In the genomic region with DNA sequence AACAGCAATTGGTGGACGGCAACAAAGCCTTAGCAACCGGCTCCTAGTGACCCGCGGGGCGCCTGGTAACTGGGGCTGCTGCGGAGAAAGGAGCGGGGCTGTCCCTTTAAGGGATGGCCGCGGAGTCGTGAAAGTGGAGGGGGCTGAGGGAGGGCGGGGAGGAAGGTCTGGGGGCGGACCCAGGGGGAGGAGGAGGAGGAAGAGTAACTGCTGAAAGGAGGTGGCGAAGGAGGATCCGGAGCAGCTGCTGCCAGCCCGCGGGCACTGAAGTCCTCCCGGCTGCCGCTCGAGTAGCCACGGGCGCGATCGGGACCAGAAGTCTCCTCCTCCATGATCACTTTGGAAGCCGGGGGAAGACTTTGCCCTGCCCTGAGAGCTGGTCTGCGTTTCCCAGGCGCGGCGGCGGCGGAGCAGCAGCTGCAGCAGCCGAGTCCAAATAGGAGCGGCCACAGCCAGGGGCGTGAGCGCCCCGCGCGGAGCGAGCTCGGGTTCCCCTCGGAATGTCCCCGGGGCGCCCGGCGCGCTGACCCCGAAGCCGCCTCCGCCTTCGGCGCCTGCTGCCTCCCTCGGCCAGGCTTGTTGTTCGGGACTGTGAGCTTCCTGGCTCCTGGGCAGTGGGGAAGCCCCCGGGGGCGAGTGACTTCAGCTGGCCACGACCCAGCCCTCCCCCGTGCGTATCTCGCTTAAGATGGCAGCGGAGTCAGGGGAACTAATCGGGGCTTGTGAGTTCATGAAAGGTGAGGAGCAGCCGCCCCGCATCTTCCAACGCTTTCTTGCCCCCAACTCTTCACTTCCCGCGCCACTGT, we compare ENCODE assay signal across 1 cellular context.
TF ChIP-seq lines count a peak whose summit lies in the region.

A gene with protein sequence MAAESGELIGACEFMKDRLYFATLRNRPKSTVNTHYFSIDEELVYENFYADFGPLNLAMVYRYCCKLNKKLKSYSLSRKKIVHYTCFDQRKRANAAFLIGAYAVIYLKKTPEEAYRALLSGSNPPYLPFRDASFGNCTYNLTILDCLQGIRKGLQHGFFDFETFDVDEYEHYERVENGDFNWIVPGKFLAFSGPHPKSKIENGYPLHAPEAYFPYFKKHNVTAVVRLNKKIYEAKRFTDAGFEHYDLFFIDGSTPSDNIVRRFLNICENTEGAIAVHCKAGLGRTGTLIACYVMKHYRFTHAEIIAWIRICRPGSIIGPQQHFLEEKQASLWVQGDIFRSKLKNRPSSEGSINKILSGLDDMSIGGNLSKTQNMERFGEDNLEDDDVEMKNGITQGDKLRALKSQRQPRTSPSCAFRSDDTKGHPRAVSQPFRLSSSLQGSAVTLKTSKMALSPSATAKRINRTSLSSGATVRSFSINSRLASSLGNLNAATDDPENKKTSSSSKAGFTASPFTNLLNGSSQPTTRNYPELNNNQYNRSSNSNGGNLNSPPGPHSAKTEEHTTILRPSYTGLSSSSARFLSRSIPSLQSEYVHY (plus strand): TSS at position 240 of the 806 bp plus-strand sequence. CDS start 449 bp downstream, at position 689.

TF ChIP-seq in WTC11, 78 proteins besides CTCF, POLR2A, EP300 and RAD21 (continued from another document and continues in another):
- TF ChIP-seq, protein P1, sequence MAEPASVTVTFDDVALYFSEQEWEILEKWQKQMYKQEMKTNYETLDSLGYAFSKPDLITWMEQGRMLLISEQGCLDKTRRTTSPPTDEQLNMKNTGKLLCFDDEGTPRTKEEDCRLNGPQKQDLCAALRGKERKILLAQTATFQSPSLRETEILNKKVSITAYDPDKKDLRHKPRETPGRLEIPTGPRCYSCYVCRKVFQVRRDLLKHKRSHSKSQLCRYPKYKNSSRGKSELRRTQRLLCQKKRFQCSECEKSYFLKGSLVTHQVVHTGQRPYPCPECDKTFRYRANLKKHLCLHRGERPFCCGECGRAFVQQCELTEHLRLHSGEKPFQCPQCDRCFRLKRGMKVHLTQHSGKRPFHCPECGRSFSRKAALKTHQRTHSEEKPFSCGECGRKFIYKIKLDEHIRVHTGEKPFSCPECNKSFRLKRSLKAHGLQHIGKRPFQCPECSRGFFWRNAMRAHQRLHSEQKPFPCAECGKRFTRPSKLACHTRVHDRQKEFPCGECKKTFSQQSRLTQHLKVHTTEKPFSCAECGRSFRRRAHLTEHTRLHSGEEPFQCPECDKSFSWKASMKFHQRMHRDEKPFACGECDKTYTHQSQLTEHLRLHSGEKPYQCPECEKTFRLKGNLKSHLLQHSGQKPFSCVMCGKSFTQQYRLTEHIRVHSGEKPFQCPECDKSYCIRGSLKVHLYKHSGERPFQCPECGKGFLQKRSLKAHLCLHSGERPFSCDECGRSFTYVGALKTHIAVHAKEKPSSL (CRISPR knock-in tag; conservative IDR thresholded peaks at IDR 0.05) = no peak
- TF ChIP-seq, protein P2, sequence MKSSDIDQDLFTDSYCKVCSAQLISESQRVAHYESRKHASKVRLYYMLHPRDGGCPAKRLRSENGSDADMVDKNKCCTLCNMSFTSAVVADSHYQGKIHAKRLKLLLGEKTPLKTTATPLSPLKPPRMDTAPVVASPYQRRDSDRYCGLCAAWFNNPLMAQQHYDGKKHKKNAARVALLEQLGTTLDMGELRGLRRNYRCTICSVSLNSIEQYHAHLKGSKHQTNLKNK (CRISPR knock-in tag; IDR thresholded peaks at IDR 0.05) = no peak
- TF ChIP-seq ZNF263 (CRISPR knock-in tag; IDR thresholded peaks at IDR 0.05; ENCODE audit: low read depth) (peak; percentile 84; the same call in 1 of the 2 replicates), CREB1 (CRISPR knock-in tag; IDR thresholded peaks at IDR 0.05) (no peak), MXD4 (CRISPR knock-in tag; IDR thresholded peaks at IDR 0.05; ENCODE audit: borderline replicate concordance) (no peak), ZNF396 (CRISPR knock-in tag; IDR thresholded peaks at IDR 0.05; ENCODE audit: borderline replicate concordance) (no peak), HMGA2 (CRISPR knock-in tag; IDR thresholded peaks at IDR 0.05) (no peak), JUN (CRISPR knock-in tag; IDR thresholded peaks at IDR 0.05) (0 out of 2 replicates have a peak, but pooled peaks have one; percentile 24), RORB (CRISPR knock-in tag; IDR thresholded peaks at IDR 0.05) (no peak), NR2C2 (CRISPR knock-in tag; IDR thresholded peaks at IDR 0.05) (no peak), EMX1 (CRISPR knock-in tag; IDR thresholded peaks at IDR 0.05) (no peak), IRF2 (CRISPR knock-in tag; IDR thresholded peaks at IDR 0.05; ENCODE audit: borderline replicate concordance, low read depth) (no peak), PRRX2 (CRISPR knock-in tag; IDR thresholded peaks at IDR 0.05) (no peak), NR3C1 (CRISPR knock-in tag; conservative IDR thresholded peaks at IDR 0.05; ENCODE audit: low read depth) (no peak), NR1H2 (CRISPR knock-in tag; IDR thresholded peaks at IDR 0.05) (no peak), KAT7 (CRISPR knock-in tag; IDR thresholded peaks at IDR 0.05; ENCODE audit: borderline replicate concordance) (no peak; the same call in 1 of the 2 replicates), TCF7 (CRISPR knock-in tag; IDR thresholded peaks at IDR 0.05; ENCODE audit: low read depth) (no peak), ZNF232 (CRISPR knock-in tag; IDR thresholded peaks at IDR 0.05) (no peak), NFYB (CRISPR knock-in tag; conservative IDR thresholded peaks at IDR 0.05; ENCODE audit: low read depth) (no peak), GRHL2 (CRISPR knock-in tag; IDR thresholded peaks at IDR 0.05; ENCODE audit: insufficient replicate concordance, severe bottlenecking) (no peak), RELA (CRISPR knock-in tag; IDR thresholded peaks at IDR 0.05; ENCODE audit: borderline replicate concordance) (no peak), ETV6 (CRISPR knock-in tag; IDR thresholded peaks at IDR 0.05) (peak; percentile 54)
- TF ChIP-seq, protein P3, sequence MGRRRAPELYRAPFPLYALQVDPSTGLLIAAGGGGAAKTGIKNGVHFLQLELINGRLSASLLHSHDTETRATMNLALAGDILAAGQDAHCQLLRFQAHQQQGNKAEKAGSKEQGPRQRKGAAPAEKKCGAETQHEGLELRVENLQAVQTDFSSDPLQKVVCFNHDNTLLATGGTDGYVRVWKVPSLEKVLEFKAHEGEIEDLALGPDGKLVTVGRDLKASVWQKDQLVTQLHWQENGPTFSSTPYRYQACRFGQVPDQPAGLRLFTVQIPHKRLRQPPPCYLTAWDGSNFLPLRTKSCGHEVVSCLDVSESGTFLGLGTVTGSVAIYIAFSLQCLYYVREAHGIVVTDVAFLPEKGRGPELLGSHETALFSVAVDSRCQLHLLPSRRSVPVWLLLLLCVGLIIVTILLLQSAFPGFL (CRISPR knock-in tag; IDR thresholded peaks at IDR 0.05; ENCODE audit: borderline replicate concordance) = no peak
- TF ChIP-seq, protein P4, sequence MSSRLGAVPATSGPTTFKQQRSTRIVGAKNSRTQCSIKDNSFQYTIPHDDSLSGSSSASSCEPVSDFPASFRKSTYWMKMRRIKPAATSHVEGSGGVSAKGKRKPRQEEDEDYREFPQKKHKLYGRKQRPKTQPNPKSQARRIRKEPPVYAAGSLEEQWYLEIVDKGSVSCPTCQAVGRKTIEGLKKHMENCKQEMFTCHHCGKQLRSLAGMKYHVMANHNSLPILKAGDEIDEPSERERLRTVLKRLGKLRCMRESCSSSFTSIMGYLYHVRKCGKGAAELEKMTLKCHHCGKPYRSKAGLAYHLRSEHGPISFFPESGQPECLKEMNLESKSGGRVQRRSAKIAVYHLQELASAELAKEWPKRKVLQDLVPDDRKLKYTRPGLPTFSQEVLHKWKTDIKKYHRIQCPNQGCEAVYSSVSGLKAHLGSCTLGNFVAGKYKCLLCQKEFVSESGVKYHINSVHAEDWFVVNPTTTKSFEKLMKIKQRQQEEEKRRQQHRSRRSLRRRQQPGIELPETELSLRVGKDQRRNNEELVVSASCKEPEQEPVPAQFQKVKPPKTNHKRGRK (CRISPR knock-in tag; IDR thresholded peaks at IDR 0.05; ENCODE audit: borderline replicate concordance) = no peak
- TF ChIP-seq, protein P5, sequence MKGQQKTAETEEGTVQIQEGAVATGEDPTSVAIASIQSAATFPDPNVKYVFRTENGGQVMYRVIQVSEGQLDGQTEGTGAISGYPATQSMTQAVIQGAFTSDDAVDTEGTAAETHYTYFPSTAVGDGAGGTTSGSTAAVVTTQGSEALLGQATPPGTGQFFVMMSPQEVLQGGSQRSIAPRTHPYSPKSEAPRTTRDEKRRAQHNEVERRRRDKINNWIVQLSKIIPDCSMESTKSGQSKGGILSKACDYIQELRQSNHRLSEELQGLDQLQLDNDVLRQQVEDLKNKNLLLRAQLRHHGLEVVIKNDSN (CRISPR knock-in tag; IDR thresholded peaks at IDR 0.05) = 0 out of 2 replicates have a peak, but pooled peaks have one; percentile 8
- TF ChIP-seq, protein P6, sequence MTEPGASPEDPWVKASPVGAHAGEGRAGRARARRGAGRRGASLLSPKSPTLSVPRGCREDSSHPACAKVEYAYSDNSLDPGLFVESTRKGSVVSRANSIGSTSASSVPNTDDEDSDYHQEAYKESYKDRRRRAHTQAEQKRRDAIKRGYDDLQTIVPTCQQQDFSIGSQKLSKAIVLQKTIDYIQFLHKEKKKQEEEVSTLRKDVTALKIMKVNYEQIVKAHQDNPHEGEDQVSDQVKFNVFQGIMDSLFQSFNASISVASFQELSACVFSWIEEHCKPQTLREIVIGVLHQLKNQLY (CRISPR knock-in tag; IDR thresholded peaks at IDR 0.05) = no peak
- TF ChIP-seq, protein P7, sequence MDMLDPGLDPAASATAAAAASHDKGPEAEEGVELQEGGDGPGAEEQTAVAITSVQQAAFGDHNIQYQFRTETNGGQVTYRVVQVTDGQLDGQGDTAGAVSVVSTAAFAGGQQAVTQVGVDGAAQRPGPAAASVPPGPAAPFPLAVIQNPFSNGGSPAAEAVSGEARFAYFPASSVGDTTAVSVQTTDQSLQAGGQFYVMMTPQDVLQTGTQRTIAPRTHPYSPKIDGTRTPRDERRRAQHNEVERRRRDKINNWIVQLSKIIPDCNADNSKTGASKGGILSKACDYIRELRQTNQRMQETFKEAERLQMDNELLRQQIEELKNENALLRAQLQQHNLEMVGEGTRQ (CRISPR knock-in tag; IDR thresholded peaks at IDR 0.05) = no peak
- TF ChIP-seq, protein P8, sequence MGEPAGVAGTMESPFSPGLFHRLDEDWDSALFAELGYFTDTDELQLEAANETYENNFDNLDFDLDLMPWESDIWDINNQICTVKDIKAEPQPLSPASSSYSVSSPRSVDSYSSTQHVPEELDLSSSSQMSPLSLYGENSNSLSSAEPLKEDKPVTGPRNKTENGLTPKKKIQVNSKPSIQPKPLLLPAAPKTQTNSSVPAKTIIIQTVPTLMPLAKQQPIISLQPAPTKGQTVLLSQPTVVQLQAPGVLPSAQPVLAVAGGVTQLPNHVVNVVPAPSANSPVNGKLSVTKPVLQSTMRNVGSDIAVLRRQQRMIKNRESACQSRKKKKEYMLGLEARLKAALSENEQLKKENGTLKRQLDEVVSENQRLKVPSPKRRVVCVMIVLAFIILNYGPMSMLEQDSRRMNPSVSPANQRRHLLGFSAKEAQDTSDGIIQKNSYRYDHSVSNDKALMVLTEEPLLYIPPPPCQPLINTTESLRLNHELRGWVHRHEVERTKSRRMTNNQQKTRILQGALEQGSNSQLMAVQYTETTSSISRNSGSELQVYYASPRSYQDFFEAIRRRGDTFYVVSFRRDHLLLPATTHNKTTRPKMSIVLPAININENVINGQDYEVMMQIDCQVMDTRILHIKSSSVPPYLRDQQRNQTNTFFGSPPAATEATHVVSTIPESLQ (CRISPR knock-in tag; IDR thresholded peaks at IDR 0.05) = no peak
- TF ChIP-seq, protein P9, sequence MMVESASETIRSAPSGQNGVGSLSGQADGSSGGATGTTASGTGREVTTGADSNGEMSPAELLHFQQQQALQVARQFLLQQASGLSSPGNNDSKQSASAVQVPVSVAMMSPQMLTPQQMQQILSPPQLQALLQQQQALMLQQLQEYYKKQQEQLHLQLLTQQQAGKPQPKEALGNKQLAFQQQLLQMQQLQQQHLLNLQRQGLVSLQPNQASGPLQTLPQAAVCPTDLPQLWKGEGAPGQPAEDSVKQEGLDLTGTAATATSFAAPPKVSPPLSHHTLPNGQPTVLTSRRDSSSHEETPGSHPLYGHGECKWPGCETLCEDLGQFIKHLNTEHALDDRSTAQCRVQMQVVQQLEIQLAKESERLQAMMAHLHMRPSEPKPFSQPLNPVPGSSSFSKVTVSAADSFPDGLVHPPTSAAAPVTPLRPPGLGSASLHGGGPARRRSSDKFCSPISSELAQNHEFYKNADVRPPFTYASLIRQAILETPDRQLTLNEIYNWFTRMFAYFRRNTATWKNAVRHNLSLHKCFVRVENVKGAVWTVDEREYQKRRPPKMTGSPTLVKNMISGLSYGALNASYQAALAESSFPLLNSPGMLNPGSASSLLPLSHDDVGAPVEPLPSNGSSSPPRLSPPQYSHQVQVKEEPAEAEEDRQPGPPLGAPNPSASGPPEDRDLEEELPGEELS (CRISPR knock-in tag; IDR thresholded peaks at IDR 0.05) = 0 out of 2 replicates have a peak, but pooled peaks have one; percentile 16
- TF ChIP-seq, protein P10, sequence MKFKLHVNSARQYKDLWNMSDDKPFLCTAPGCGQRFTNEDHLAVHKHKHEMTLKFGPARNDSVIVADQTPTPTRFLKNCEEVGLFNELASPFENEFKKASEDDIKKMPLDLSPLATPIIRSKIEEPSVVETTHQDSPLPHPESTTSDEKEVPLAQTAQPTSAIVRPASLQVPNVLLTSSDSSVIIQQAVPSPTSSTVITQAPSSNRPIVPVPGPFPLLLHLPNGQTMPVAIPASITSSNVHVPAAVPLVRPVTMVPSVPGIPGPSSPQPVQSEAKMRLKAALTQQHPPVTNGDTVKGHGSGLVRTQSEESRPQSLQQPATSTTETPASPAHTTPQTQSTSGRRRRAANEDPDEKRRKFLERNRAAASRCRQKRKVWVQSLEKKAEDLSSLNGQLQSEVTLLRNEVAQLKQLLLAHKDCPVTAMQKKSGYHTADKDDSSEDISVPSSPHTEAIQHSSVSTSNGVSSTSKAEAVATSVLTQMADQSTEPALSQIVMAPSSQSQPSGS (CRISPR knock-in tag; IDR thresholded peaks at IDR 0.05; ENCODE audit: borderline replicate concordance, low read depth) = no peak
- TF ChIP-seq, protein P11, sequence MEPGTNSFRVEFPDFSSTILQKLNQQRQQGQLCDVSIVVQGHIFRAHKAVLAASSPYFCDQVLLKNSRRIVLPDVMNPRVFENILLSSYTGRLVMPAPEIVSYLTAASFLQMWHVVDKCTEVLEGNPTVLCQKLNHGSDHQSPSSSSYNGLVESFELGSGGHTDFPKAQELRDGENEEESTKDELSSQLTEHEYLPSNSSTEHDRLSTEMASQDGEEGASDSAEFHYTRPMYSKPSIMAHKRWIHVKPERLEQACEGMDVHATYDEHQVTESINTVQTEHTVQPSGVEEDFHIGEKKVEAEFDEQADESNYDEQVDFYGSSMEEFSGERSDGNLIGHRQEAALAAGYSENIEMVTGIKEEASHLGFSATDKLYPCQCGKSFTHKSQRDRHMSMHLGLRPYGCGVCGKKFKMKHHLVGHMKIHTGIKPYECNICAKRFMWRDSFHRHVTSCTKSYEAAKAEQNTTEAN (CRISPR knock-in tag; IDR thresholded peaks at IDR 0.05) = no peak
- TF ChIP-seq, protein P12, sequence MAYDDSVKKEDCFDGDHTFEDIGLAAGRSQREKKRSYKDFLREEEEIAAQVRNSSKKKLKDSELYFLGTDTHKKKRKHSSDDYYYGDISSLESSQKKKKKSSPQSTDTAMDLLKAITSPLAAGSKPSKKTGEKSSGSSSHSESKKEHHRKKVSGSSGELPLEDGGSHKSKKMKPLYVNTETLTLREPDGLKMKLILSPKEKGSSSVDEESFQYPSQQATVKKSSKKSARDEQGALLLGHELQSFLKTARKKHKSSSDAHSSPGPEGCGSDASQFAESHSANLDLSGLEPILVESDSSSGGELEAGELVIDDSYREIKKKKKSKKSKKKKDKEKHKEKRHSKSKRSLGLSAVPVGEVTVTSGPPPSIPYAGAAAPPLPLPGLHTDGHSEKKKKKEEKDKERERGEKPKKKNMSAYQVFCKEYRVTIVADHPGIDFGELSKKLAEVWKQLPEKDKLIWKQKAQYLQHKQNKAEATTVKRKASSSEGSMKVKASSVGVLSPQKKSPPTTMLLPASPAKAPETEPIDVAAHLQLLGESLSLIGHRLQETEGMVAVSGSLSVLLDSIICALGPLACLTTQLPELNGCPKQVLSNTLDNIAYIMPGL (CRISPR knock-in tag; IDR thresholded peaks at IDR 0.05) = peak; percentile 50; the same call in 1 of the 2 replicates
